ENCODE assay signal across 8 cellular contexts in genomic region chr9:33264473-33265177, GRCh38.
DNase-seq lines count a peak whose midpoint lies in the region; ATAC-seq and TF ChIP-seq lines count a peak whose summit lies in the region.

Gene BAG1, minus strand, starts transcription at chr9:33264708.
Gene CHMP5, plus strand, starts transcription at chr9:33265049. Its CDS starts 30 bp downstream, at chr9:33265079.

- peak within 1 kb of the TSS; percentile 98 for H3K4me3 ChIP-seq in AG10803 (ENCODE audit: low read length)

- H3K4me3 Mint-ChIP-seq in central memory CD8-positive, alpha-beta T cell: peak within 1 kb of the TSS; percentile 80

- peaks cover 46% of the 10 kb centered on the region for H3K36me3 Mint-ChIP-seq in central memory CD8-positive, alpha-beta T cell (ENCODE audit: insufficient read depth)

- H3K9me3 Mint-ChIP-seq in central memory CD8-positive, alpha-beta T cell: no peaks in the 10 kb centered on the region

- TF ChIP-seq CTCF in AG10803 (conservative IDR thresholded peaks at IDR 0.05; ENCODE audit: low read length): peak; percentile 42

- H3K27me3 Mint-ChIP-seq in central memory CD8-positive, alpha-beta T cell: no peaks in the 10 kb centered on the region

- peaks cover 44% of the 10 kb centered on the region for H3K4me1 Mint-ChIP-seq in central memory CD8-positive, alpha-beta T cell

- DNase-seq in AG10803 (ENCODE audit: low read depth): peak; percentile 99
- DNase-seq in NCI-H446 (lab: John Stamatoyannopoulos, UW): peak; percentile 99 to 100
- peak; percentile 98 for DNase-seq in activated CD4-positive, CD25-positive, alpha-beta regulatory T cell treated with anti-CD3 and anti-CD28 coated beads, Interleukin-2, amount 50 U/mL, for 16 hours (ENCODE audit: low read depth, low spot score)
- peak; percentile 99 to 100 for DNase-seq in central memory CD8-positive, alpha-beta T cell (ENCODE audit: low spot score in 2 of 2)
- peak; percentile 99 for DNase-seq in iris pigment epithelial cell (ENCODE audit: low read depth)
- peak; percentile 99 to 100 for DNase-seq in stimulated activated CD4-positive, alpha-beta T cell treated with anti-CD3 and anti-CD28 coated beads, Interleukin-12 subunit alpha, Interleukin-12 subunit beta, amount 100 ng/mL, for 24 hours (ENCODE audit: low read depth in 2 of 2)

- peak within 1 kb of the TSS; percentile 91 for H3K27ac Mint-ChIP-seq in central memory CD8-positive, alpha-beta T cell (ENCODE audit: low read depth)

- ATAC-seq in GM19025 (IDR thresholded peaks at IDR 0.05; ENCODE audit: low read depth, unreplicated experiment) (peak; percentile 85), HG03342 (IDR thresholded peaks at IDR 0.05; ENCODE audit: unreplicated experiment) (peak; percentile 88)
- ATAC-seq in central memory CD8-positive, alpha-beta T cell (replicated peaks; ENCODE audit: extremely low read depth, poor library complexity, severe bottlenecking): peak; percentile 88

Comparison
In these comparisons a context has a peak if more than half of its experiments do, and no peak if none do; other contexts are left out.
1. Peak in every context shown above with its lines: DNase-seq, ATAC-seq and H3K4me3 ChIP-seq.